ENCODE assay signal across 24 cellular contexts in genomic region chr11:104339383-104339831, GRCh38.
DNase-seq lines count a peak whose midpoint lies in the region; ATAC-seq and TF ChIP-seq lines count a peak whose summit lies in the region.
"Had no signal": no experiment of that assay in that cellular context is flagged by ENCODE, and none has a peak within 500 bp of the region (broad histone marks: within the 10 kb centered on the region; RNA-seq: fewer than 3 reads in every experiment).

No MANE protein-coding gene starts in this region.

- H3K27ac ChIP-seq in CD4-positive, alpha-beta memory T cell (ENCODE audit: low read depth, low read length), result no peak overlapping the region
- H3K27ac ChIP-seq in mammary epithelial cell (ENCODE audit: insufficient read depth, low read depth, low read length), result no peak overlapping the region
- H3K27ac ChIP-seq: A549, ascending aorta, thoracic aorta had no signal

- no peaks in the 10 kb centered on the region for H3K79me2 ChIP-seq in mammary epithelial cell (ENCODE audit: insufficient read depth, low read length)

- no peak for DNase-seq in CD4-positive, alpha-beta memory T cell
- DNase-seq in KBM-7 (peak; percentile 87), memory B cell (ENCODE audit: low spot score in 2 of 2) (no peak), mammary epithelial cell (no peak), NOMO-1 (lab: John Stamatoyannopoulos, UW; ENCODE audit: unreplicated experiment in 2 of 2) (no peak), Calu3 (no peak), SW 1271 (lab: John Stamatoyannopoulos, UW) (no peak)
- DNase-seq: activated CD4-positive, alpha-beta T cell treated with anti-CD3 and anti-CD28 coated beads, Interleukin-2, amount 50 U/mL, for 48 hours; activated T-cell treated with anti-CD3 and anti-CD28 coated beads, Interleukin-2, amount 50 U/mL, for 72 hours; CD8-positive, alpha-beta memory T cell; DMS 273 treated with DMSO at 0.1 percent for 48 hours; effector CD4-positive, alpha-beta T cell; hypothalamus; immature natural killer cell; mesendoderm; NCI-H1694 treated with DMSO at 0.1 percent for 48 hours; NCI-H446 treated with DMSO at 0.1 percent for 48 hours; stimulated activated naive CD8-positive, alpha-beta T cell treated with anti-CD3 and anti-CD28 coated beads, Interleukin-15, Interleukin-2, amounts not matched to agents 100 U/mL and 50 U/mL, for 24 hours had no signal

- no TSS peak for BruUV-seq in mammary epithelial cell (replicated peaks; lab: Mats Ljungman, UMichigan)
- no TSS peak for BruUV-seq in Calu3 (replicated peaks; lab: Mats Ljungman, UMichigan)

- no peak overlapping the region for H3K4me2 ChIP-seq in mammary epithelial cell (ENCODE audit: insufficient read depth, low read depth, low read length)
- H3K4me2 ChIP-seq: A549 had no signal

- in situ Hi-C loops in KBM-7 (cut with MboI; ENCODE audit: low pct_unique_long_range_greater_than_20kb, low sequenced_read_pairs) (no loop called here), mammary epithelial cell (cut with MboI; ENCODE audit: low sequenced_read_pairs in 2 of 2) (no loop called here)

- H2AFZ ChIP-seq in mammary epithelial cell (ENCODE audit: low read depth, low read length), result no peak overlapping the region

- peak overlapping the region in 1 of 7 donors; percentile 13 for H3K27ac Mint-ChIP-seq in CD4-positive, alpha-beta memory T cell
- H3K27ac Mint-ChIP-seq in memory B cell (peak overlapping the region; percentile 56), Calu3 (ENCODE audit: unreplicated experiment) (no peak overlapping the region)
- H3K27ac Mint-ChIP-seq: activated T-cell treated with anti-CD3 and anti-CD28 coated beads, Interleukin-2, amount 50 U/mL, for 72 hours; CD8-positive, alpha-beta memory T cell; immature natural killer cell; T-helper 1 cell treated with Interleukin-12 subunit alpha and Interleukin-12 subunit beta and Interleukin-4 antibody, amounts not matched to agents 30 μg/mL and 1 μg/mL, for 36 hours had no signal

- dilution Hi-C loops in mammary epithelial cell (cut with HindIII; ENCODE audit: low sequenced_read_pairs), result no loop called here

- H4K20me1 ChIP-seq in mammary epithelial cell (ENCODE audit: insufficient read depth, low read length), result no peaks in the 10 kb centered on the region

- peaks cover 0 to 4% (median 2%) of the 10 kb centered on the region in 4 donors for H3K4me1 Mint-ChIP-seq in CD4-positive, alpha-beta memory T cell
- H3K4me1 Mint-ChIP-seq in memory B cell (peaks cover 3% of the 10 kb centered on the region), Calu3 (ENCODE audit: low read depth, unreplicated experiment) (no peaks in the 10 kb centered on the region)

- H3K27me3 ChIP-seq in CD4-positive, alpha-beta memory T cell (ENCODE audit: insufficient read depth, low read length), result no peaks in the 10 kb centered on the region
- no peaks in the 10 kb centered on the region for H3K27me3 ChIP-seq in mammary epithelial cell (ENCODE audit: insufficient read depth, low read length)
- H3K27me3 ChIP-seq: ascending aorta had no signal

- H3K36me3 ChIP-seq in CD4-positive, alpha-beta memory T cell (ENCODE audit: insufficient read depth, low read length), result no peaks in the 10 kb centered on the region
- H3K36me3 ChIP-seq in mammary epithelial cell (ENCODE audit: insufficient read depth, low read length), result no peaks in the 10 kb centered on the region
- H3K36me3 ChIP-seq: ascending aorta, thoracic aorta had no signal

- 97% methylated on average over 10 of the region's 10 CpGs for WGBS in mammary epithelial cell (ENCODE audit: low coverage, missing lambda C conversion rate)

- TF ChIP-seq CTCF in mammary epithelial cell (conservative IDR thresholded peaks at IDR 0.05 in 1 of 2, IDR thresholded peaks at IDR 0.05 in 1 of 2; ENCODE audit: extremely low read depth in 1 of 2, insufficient read depth in 1 of 2, low read depth in 1 of 2, low read length in 2 of 2) (no peak), Calu3 (IDR thresholded peaks at IDR 0.05; ENCODE audit: unreplicated experiment) (no peak)

- H3K4me3 ChIP-seq in CD4-positive, alpha-beta memory T cell (ENCODE audit: low read length in 2 of 2), result no peak overlapping the region
- H3K4me3 ChIP-seq in mammary epithelial cell (replicated peaks in 1 of 3; ENCODE audit: insufficient read depth in 1 of 3, low read depth in 2 of 3, low read length in 3 of 3), result no peak overlapping the region
- H3K4me3 ChIP-seq: A549, ascending aorta, thoracic aorta had no signal

- CTCF ChIA-PET in CD4-positive, alpha-beta memory T cell (lab: Charles Lee; ENCODE audit: partially characterized antibody), result no interaction called here
- CTCF ChIA-PET in mammary epithelial cell (lab: Charles Lee; ENCODE audit: low non-redundant PET), result no interaction called here
- CTCF ChIA-PET in Calu3 (lab: Charles Lee), result no interaction called here

- H3K4me1 ChIP-seq in CD4-positive, alpha-beta memory T cell (ENCODE audit: insufficient read depth, low read length), result no peaks in the 10 kb centered on the region
- H3K4me1 ChIP-seq in mammary epithelial cell (ENCODE audit: insufficient read depth, low read length), result peaks cover 14% of the 10 kb centered on the region
- H3K4me1 ChIP-seq: A549, ascending aorta had no signal

- no peak overlapping the region for H3K9ac ChIP-seq in mammary epithelial cell (ENCODE audit: insufficient read depth, low read length)

- ATAC-seq in HG02852 (IDR thresholded peaks at IDR 0.05; ENCODE audit: unreplicated experiment), result peak; percentile 65
- peak; percentile 69 for ATAC-seq in memory B cell (ENCODE audit: low read depth)
- ATAC-seq: A549; HCT116; stimulated activated naive CD8-positive, alpha-beta T cell treated with anti-CD3 and anti-CD28 coated beads, Interleukin-15, Interleukin-2, amounts not matched to agents 100 U/mL and 50 U/mL, for 24 hours had no signal

- POLR2A ChIA-PET in CD4-positive, alpha-beta memory T cell (lab: Charles Lee; ENCODE audit: partially characterized antibody), result no interaction called here

- no peaks in the 10 kb centered on the region for H3K36me3 Mint-ChIP-seq in CD4-positive, alpha-beta memory T cell
- H3K36me3 Mint-ChIP-seq in memory B cell (no peaks in the 10 kb centered on the region), Calu3 (ENCODE audit: insufficient read depth, unreplicated experiment) (no peaks in the 10 kb centered on the region)
- H3K36me3 Mint-ChIP-seq: CD8-positive, alpha-beta memory T cell; immature natural killer cell had no signal

- no peaks in the 10 kb centered on the region for H3K9me3 Mint-ChIP-seq in CD4-positive, alpha-beta memory T cell
- no peaks in the 10 kb centered on the region for H3K9me3 Mint-ChIP-seq in memory B cell
- H3K9me3 Mint-ChIP-seq in Calu3 (ENCODE audit: low read depth, unreplicated experiment), result peaks cover under 1% of the 10 kb centered on the region
- H3K9me3 Mint-ChIP-seq: activated T-cell treated with anti-CD3 and anti-CD28 coated beads, Interleukin-2, amount 50 U/mL, for 72 hours; CD8-positive, alpha-beta memory T cell; immature natural killer cell; T-helper 1 cell treated with Interleukin-12 subunit alpha and Interleukin-12 subunit beta and Interleukin-4 antibody, amounts not matched to agents 30 μg/mL and 1 μg/mL, for 36 hours had no signal

- no peaks in the 10 kb centered on the region for H3K27me3 Mint-ChIP-seq in CD4-positive, alpha-beta memory T cell
- H3K27me3 Mint-ChIP-seq in memory B cell (peaks cover 1% of the 10 kb centered on the region), Calu3 (ENCODE audit: unreplicated experiment) (no peaks in the 10 kb centered on the region)

- no peaks in the 10 kb centered on the region for H3K9me3 ChIP-seq in CD4-positive, alpha-beta memory T cell (ENCODE audit: control insufficient read depth in 1 of 2, low read length in 2 of 2)
- H3K9me3 ChIP-seq in mammary epithelial cell (replicated peaks; ENCODE audit: insufficient read depth, low read length), result no peaks in the 10 kb centered on the region
- H3K9me3 ChIP-seq: A549, ascending aorta, thoracic aorta had no signal

- intact Hi-C loops in CD4-positive, alpha-beta memory T cell (cut with micrococcal nuclease), result no loop called here
- intact Hi-C loops in mammary epithelial cell (cut with micrococcal nuclease) (no loop called here), Calu3 (cut with micrococcal nuclease; ENCODE audit: unreplicated experiment) (no loop called here)

- H3K4me3 Mint-ChIP-seq in CD4-positive, alpha-beta memory T cell, result peak overlapping the region in 5 of 8 donors; percentile 40 to 63 (median 48)
- peak overlapping the region; percentile 69 for H3K4me3 Mint-ChIP-seq in memory B cell
- no peak overlapping the region for H3K4me3 Mint-ChIP-seq in Calu3 (ENCODE audit: low read depth, unreplicated experiment)
- H3K4me3 Mint-ChIP-seq: activated T-cell treated with anti-CD3 and anti-CD28 coated beads, Interleukin-2, amount 50 U/mL, for 72 hours; immature natural killer cell; T-helper 1 cell treated with Interleukin-12 subunit alpha and Interleukin-12 subunit beta and Interleukin-4 antibody, amounts not matched to agents 30 μg/mL and 1 μg/mL, for 36 hours had no signal
